15 cellular contexts compared by ENCODE assay signal in the genomic region with DNA sequence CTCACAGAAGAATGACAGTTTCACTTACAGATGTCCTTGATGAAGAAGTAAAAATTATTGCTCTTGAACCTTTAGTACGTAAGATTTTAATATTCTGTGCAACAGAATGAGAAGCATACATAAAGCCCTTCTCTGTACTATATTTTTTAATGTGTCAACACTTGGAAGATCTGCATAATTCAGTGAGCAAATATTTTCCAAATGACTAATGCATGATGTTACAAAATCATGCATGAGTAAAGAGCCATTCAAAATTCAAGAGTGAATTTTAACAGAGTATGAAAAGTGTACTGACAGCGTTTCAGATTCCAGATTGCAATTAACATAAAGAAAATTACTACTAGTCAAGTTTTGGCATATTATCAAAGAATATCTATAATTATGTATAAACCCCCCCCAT.
DNase-seq lines count a peak whose midpoint lies in the region; ATAC-seq and TF ChIP-seq lines count a peak whose summit lies in the region.
"Had no signal": no experiment of that assay in that cellular context is flagged by ENCODE, and none has a peak within 500 bp of the region (broad histone marks: within the 10 kb centered on the region; RNA-seq: fewer than 3 reads in every experiment).

No MANE protein-coding gene starts in this region.

- no peak for TF ChIP-seq POLR2A in esophagus muscularis mucosa (IDR thresholded peaks at IDR 0.05; ENCODE audit: low read depth)

- H3K9ac ChIP-seq in SK-N-SH: no peak overlapping the region

- H3K4me3 Mint-ChIP-seq in stimulated activated naive CD8-positive, alpha-beta T cell treated with anti-CD3 and anti-CD28 coated beads, Interleukin-15, amount 100 ng/mL, for 72 hours: no peak overlapping the region
- H3K4me3 Mint-ChIP-seq: B cell; stimulated activated memory B cell treated with anti-CD40 and anti-IgM and Interleukin-4, amounts not matched to agents 10 μg/mL and 1 μg/mL and 100 μg/mL, for 72 hours had no signal

- H3K27ac Mint-ChIP-seq in stimulated activated naive CD8-positive, alpha-beta T cell treated with anti-CD3 and anti-CD28 coated beads, Interleukin-15, amount 100 ng/mL, for 72 hours: no peak overlapping the region
- H3K27ac Mint-ChIP-seq: B cell; stimulated activated memory B cell treated with anti-CD40 and anti-IgM and Interleukin-4, amounts not matched to agents 10 μg/mL and 1 μg/mL and 100 μg/mL, for 72 hours had no signal

- H4K20me1 ChIP-seq in SK-N-SH (ENCODE audit: insufficient read depth): no peaks in the 10 kb centered on the region

- H3K9me2 ChIP-seq in SK-N-SH: no peaks in the 10 kb centered on the region

- no peaks in the 10 kb centered on the region for H3K9me3 Mint-ChIP-seq in stimulated activated naive CD8-positive, alpha-beta T cell treated with anti-CD3 and anti-CD28 coated beads, Interleukin-15, amount 100 ng/mL, for 72 hours
- H3K9me3 Mint-ChIP-seq: stimulated activated memory B cell treated with anti-CD40 and anti-IgM and Interleukin-4, amounts not matched to agents 10 μg/mL and 1 μg/mL and 100 μg/mL, for 72 hours had no signal

- DNase-seq in stimulated activated naive CD8-positive, alpha-beta T cell treated with anti-CD3 and anti-CD28 coated beads, Interleukin-15, Interleukin-2, amounts not matched to agents 100 U/mL and 50 U/mL, for 24 hours: no peak
- DNase-seq in stimulated activated naive CD8-positive, alpha-beta T cell treated with anti-CD3 and anti-CD28 coated beads, Interleukin-15, amount 100 ng/mL, for 72 hours: no peak
- DNase-seq in SK-N-SH (no peak), fibroblast of the aortic adventitia (ENCODE audit: low read depth) (peak; percentile 57), upper lobe of right lung (no peak), esophagus muscularis mucosa (ENCODE audit: extremely low spot score) (no peak), NOMO-1 (lab: John Stamatoyannopoulos, UW; ENCODE audit: unreplicated experiment in 2 of 2) (no peak)
- DNase-seq: activated CD8-positive, alpha-beta memory T cell treated with anti-CD3 and anti-CD28 coated beads, Interleukin-2, amount 50 U/mL, for 48 hours; NCI-H1436; WERI-Rb-1 had no signal

- no peak for TF ChIP-seq RAD21 in SK-N-SH (IDR thresholded peaks at IDR 0.05; ENCODE audit: low read length)

- 57% methylated on average over 2 of the region's 2 CpGs for WGBS in SK-N-SH (ENCODE audit: low lambda C conversion rate)
- 80% methylated on average over 2 of the region's 2 CpGs for WGBS in esophagus muscularis mucosa

- H3K79me2 ChIP-seq in SK-N-SH (ENCODE audit: insufficient read depth): peaks cover 78% of the 10 kb centered on the region

- H3K36me3 ChIP-seq in SK-N-SH (replicated peaks in 1 of 2; ENCODE audit: control insufficient read depth in 1 of 2, insufficient read depth in 2 of 2, low read length in 1 of 2): peaks cover 3 to 37% of the 10 kb centered on the region in 2 experiments
- peaks cover 8% of the 10 kb centered on the region for H3K36me3 ChIP-seq in upper lobe of right lung
- peaks cover 0 to 5% (median 0%) of the 10 kb centered on the region in 4 donors for H3K36me3 ChIP-seq in esophagus muscularis mucosa

- H3K4me3 ChIP-seq in SK-N-SH (ENCODE audit: low read depth in 2 of 2, low read length in 1 of 2) (no peak overlapping the region), fibroblast of the aortic adventitia (ENCODE audit: low read depth, low read length) (no peak overlapping the region), upper lobe of right lung (no peak overlapping the region), esophagus muscularis mucosa (no peak overlapping the region)
- H3K4me3 ChIP-seq: ascending aorta, SJSA1 had no signal

- TF ChIP-seq EP300 in SK-N-SH (IDR thresholded peaks at IDR 0.05; ENCODE audit: borderline replicate concordance in 1 of 2, low read depth in 1 of 2, low read length in 1 of 2): no peak
- TF ChIP-seq EP300 in esophagus muscularis mucosa (IDR thresholded peaks at IDR 0.05): no peak

- H2AFZ ChIP-seq in SK-N-SH (ENCODE audit: low read depth): no peak overlapping the region

- CTCF ChIA-PET in SK-N-SH (lab: Yijun Ruan, JAX): no interaction called here

- H3K9me3 ChIP-seq in SK-N-SH (no peaks in the 10 kb centered on the region), upper lobe of right lung (no peaks in the 10 kb centered on the region), esophagus muscularis mucosa (no peaks in the 10 kb centered on the region)
- H3K9me3 ChIP-seq: ascending aorta, SJSA1 had no signal

- H3K4me1 ChIP-seq in SK-N-SH (ENCODE audit: control insufficient read depth in 1 of 2, insufficient read depth in 2 of 2, low read depth in 1 of 2, low read length in 1 of 2) (peaks cover 0 to 15% of the 10 kb centered on the region in 2 experiments; a peak in 2 of 4 replicates), upper lobe of right lung (no peaks in the 10 kb centered on the region), esophagus muscularis mucosa (peaks cover 0 to 8% (median 2%) of the 10 kb centered on the region in 4 donors)

- peak; percentile 40 for ATAC-seq in stimulated activated naive CD8-positive, alpha-beta T cell treated with anti-CD3 and anti-CD28 coated beads, Interleukin-15, Interleukin-2, amounts not matched to agents 100 U/mL and 50 U/mL, for 24 hours
- no peak for ATAC-seq in stimulated activated naive CD8-positive, alpha-beta T cell treated with anti-CD3 and anti-CD28 coated beads, Interleukin-15, amount 100 ng/mL, for 72 hours
- ATAC-seq in upper lobe of right lung: peak; percentile 53
- ATAC-seq in GM21737 (IDR thresholded peaks at IDR 0.05; ENCODE audit: unreplicated experiment): no peak
- ATAC-seq: stimulated activated memory B cell treated with anti-CD40 and anti-IgM and Interleukin-4, amounts not matched to agents 10 μg/mL and 1 μg/mL and 100 μg/mL, for 72 hours had no signal

- H3K27me3 ChIP-seq in SK-N-SH (ENCODE audit: insufficient read depth) (no peaks in the 10 kb centered on the region), upper lobe of right lung (no peaks in the 10 kb centered on the region), esophagus muscularis mucosa (no peaks in the 10 kb centered on the region)
- H3K27me3 ChIP-seq: ascending aorta, SJSA1 had no signal

- intact Hi-C loops in upper lobe of right lung (cut with DNase I) (no loop called here), esophagus muscularis mucosa (cut with DNase I) (no loop called here)

- peaks cover 33% of the 10 kb centered on the region for H3F3A ChIP-seq in SK-N-SH (replicated peaks; ENCODE audit: insufficient read depth)

- no peak overlapping the region; the same call in 1 of the 2 replicates for H3K4me2 ChIP-seq in SK-N-SH

- POLR2A ChIA-PET in SK-N-SH (lab: Yijun Ruan, JAX): no interaction called here

- H3K27ac ChIP-seq in SK-N-SH (ENCODE audit: low read depth in 2 of 2, low read length in 1 of 2) (peak overlapping the region in 1 of 2 experiments; percentile 43; a peak in 2 of 4 replicates), upper lobe of right lung (no peak overlapping the region), esophagus muscularis mucosa (replicated peaks in 1 of 4) (no peak overlapping the region)
- H3K27ac ChIP-seq: ascending aorta, SJSA1, WERI-Rb-1 had no signal

- no peaks in the 10 kb centered on the region for H3K27me3 Mint-ChIP-seq in stimulated activated naive CD8-positive, alpha-beta T cell treated with anti-CD3 and anti-CD28 coated beads, Interleukin-15, amount 100 ng/mL, for 72 hours
- H3K27me3 Mint-ChIP-seq: B cell; stimulated activated memory B cell treated with anti-CD40 and anti-IgM and Interleukin-4, amounts not matched to agents 10 μg/mL and 1 μg/mL and 100 μg/mL, for 72 hours had no signal

- TF ChIP-seq CTCF in SK-N-SH (IDR thresholded peaks at IDR 0.05) (no peak), fibroblast of the aortic adventitia (IDR thresholded peaks at IDR 0.05; ENCODE audit: insufficient read depth, low read length) (no peak), upper lobe of right lung (IDR thresholded peaks at IDR 0.05) (no peak), esophagus muscularis mucosa (IDR thresholded peaks at IDR 0.05) (no peak)

- H3K4me1 Mint-ChIP-seq in stimulated activated naive CD8-positive, alpha-beta T cell treated with anti-CD3 and anti-CD28 coated beads, Interleukin-15, amount 100 ng/mL, for 72 hours: peaks cover 16% of the 10 kb centered on the region

TF ChIP-seq in SK-N-SH, 30 proteins besides CTCF, POLR2A, EP300 and RAD21:
- TF ChIP-seq, protein P1, sequence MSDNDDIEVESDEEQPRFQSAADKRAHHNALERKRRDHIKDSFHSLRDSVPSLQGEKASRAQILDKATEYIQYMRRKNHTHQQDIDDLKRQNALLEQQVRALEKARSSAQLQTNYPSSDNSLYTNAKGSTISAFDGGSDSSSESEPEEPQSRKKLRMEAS (IDR thresholded peaks at IDR 0.05; ENCODE audit: low read depth): no peak
- TF ChIP-seq PBX3 (IDR thresholded peaks at IDR 0.05) (peak; percentile 42), JUND (IDR thresholded peaks at IDR 0.05) (peak; percentile 43)
TF ChIP-seq in SK-N-SH: peak in this region for 2.

Comparison
In these comparisons a context has a peak if more than half of its experiments do, and no peak if none do; other contexts are left out.
1. ATAC-seq: peak in stimulated activated naive CD8-positive, alpha-beta T cell treated with anti-CD3 and anti-CD28 coated beads, Interleukin-15, Interleukin-2, amounts not matched to agents 100 U/mL and 50 U/mL, for 24 hours (single experiment) and upper lobe of right lung (single experiment); none in stimulated activated naive CD8-positive, alpha-beta T cell treated with anti-CD3 and anti-CD28 coated beads, Interleukin-15, amount 100 ng/mL, for 72 hours (single experiment) and GM21737 (single experiment).